Comparison of ENCODE assay signal across 1 cellular context in the genomic region with DNA sequence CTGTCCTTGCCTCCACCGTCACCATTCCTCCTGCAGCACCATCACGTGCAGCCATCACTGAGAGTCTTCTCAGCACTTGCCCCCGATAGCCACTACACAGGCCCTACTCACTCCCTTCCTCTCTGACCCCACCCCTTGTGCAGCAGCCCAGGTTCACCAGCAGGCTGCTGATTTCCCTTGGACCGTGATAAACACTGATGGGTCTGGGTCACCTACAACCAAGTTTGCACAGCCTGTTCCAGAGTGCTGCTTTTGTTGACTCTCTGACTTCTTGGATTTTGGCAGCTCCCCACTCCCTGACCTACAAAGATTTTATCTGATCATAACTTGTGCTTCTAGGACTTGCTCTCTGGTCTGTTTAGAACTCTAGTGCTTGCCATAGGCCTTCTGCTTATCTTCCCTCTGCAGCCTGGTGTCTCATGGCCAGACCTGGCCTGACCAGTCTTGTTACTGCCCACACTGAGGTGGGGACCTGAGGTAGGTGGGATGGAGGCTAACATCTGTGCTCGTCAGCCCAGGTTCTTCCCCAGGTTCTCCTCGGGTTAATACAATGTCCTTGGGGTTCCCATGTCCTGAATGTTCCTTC.
TF ChIP-seq lines count a peak whose summit lies in the region.

No MANE protein-coding gene starts in this region.

TF ChIP-seq in GM23338, 12 proteins besides CTCF, POLR2A, EP300 and RAD21 (continued from another document):
- TF ChIP-seq, protein P1, sequence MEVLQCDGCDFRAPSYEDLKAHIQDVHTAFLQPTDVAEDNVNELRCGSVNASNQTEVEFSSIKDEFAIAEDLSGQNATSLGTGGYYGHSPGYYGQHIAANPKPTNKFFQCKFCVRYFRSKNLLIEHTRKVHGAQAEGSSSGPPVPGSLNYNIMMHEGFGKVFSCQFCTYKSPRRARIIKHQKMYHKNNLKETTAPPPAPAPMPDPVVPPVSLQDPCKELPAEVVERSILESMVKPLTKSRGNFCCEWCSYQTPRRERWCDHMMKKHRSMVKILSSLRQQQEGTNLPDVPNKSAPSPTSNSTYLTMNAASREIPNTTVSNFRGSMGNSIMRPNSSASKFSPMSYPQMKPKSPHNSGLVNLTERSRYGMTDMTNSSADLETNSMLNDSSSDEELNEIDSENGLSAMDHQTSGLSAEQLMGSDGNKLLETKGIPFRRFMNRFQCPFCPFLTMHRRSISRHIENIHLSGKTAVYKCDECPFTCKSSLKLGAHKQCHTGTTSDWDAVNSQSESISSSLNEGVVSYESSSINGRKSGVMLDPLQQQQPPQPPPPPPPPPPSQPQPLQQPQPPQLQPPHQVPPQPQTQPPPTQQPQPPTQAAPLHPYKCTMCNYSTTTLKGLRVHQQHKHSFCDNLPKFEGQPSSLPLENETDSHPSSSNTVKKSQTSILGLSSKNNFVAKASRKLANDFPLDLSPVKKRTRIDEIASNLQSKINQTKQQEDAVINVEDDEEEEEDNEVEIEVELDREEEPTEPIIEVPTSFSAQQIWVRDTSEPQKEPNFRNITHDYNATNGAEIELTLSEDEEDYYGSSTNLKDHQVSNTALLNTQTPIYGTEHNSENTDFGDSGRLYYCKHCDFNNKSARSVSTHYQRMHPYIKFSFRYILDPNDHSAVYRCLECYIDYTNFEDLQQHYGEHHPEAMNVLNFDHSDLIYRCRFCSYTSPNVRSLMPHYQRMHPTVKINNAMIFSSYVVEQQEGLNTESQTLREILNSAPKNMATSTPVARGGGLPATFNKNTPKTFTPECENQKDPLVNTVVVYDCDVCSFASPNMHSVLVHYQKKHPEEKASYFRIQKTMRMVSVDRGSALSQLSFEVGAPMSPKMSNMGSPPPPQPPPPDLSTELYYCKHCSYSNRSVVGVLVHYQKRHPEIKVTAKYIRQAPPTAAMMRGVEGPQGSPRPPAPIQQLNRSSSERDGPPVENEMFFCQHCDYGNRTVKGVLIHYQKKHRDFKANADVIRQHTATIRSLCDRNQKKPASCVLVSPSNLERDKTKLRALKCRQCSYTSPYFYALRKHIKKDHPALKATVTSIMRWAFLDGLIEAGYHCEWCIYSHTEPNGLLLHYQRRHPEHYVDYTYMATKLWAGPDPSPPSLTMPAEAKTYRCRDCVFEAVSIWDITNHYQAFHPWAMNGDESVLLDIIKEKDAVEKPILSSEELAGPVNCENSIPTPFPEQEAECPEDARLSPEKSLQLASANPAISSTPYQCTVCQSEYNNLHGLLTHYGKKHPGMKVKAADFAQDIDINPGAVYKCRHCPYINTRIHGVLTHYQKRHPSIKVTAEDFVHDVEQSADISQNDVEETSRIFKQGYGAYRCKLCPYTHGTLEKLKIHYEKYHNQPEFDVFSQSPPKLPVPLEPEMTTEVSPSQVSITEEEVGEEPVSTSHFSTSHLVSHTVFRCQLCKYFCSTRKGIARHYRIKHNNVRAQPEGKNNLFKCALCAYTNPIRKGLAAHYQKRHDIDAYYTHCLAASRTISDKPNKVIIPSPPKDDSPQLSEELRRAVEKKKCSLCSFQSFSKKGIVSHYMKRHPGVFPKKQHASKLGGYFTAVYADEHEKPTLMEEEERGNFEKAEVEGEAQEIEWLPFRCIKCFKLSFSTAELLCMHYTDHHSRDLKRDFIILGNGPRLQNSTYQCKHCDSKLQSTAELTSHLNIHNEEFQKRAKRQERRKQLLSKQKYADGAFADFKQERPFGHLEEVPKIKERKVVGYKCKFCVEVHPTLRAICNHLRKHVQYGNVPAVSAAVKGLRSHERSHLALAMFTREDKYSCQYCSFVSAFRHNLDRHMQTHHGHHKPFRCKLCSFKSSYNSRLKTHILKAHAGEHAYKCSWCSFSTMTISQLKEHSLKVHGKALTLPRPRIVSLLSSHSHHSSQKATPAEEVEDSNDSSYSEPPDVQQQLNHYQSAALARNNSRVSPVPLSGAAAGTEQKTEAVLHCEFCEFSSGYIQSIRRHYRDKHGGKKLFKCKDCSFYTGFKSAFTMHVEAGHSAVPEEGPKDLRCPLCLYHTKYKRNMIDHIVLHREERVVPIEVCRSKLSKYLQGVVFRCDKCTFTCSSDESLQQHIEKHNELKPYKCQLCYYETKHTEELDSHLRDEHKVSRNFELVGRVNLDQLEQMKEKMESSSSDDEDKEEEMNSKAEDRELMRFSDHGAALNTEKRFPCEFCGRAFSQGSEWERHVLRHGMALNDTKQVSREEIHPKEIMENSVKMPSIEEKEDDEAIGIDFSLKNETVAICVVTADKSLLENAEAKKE (CRISPR knock-in tag; IDR thresholded peaks at IDR 0.05) = no peak
- TF ChIP-seq EZH2 (IDR thresholded peaks at IDR 0.05; ENCODE audit: low read depth, unreplicated experiment) (no peak), CREB1 (CRISPR knock-in tag; IDR thresholded peaks at IDR 0.05; ENCODE audit: low read depth) (no peak), JUNB (IDR thresholded peaks at IDR 0.05; ENCODE audit: unreplicated experiment) (no peak), STAT1 (IDR thresholded peaks at IDR 0.05; ENCODE audit: unreplicated experiment) (no peak), ZNF114 (CRISPR knock-in tag; IDR thresholded peaks at IDR 0.05) (no peak), ZNF331 (CRISPR knock-in tag; IDR thresholded peaks at IDR 0.05; ENCODE audit: low read depth) (no peak)
